In the genomic region with DNA sequence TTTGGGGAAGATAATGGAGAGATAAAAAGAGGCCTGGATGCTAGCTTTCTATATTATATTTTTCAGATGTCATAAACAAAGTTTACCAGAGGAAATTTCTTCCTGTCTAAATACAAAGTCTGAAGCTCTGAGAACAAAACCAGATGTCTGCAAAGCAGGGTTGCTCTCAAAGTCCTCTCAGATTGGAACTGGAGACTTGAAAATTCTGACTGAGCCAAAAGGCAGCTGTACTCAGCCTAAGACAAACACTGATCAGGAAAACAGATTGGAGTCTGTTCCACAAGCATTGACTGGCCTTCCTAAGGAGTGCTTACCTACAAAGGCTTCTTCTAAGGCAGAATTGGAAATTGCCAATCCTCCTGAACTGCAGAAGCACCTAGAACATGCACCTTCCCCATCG, we compare ENCODE assay signal across 20 cellular contexts. TPM values are rescaled to one million over a fixed set of nuclear protein-coding genes. Genes with fewer than 3 reads are reported as not detected.
DNase-seq lines count a peak whose midpoint lies in the region; FAIRE-seq and TF ChIP-seq lines count a peak whose summit lies in the region.
"Had no signal": no experiment of that assay in that cellular context is flagged by ENCODE, and none has a peak within 500 bp of the region (broad histone marks: within the 10 kb centered on the region; RNA-seq: fewer than 3 reads in every experiment).

No MANE protein-coding gene starts in this region.

- no peaks in the 10 kb centered on the region for H3K27me3 Mint-ChIP-seq in activated CD4-positive, alpha-beta T cell treated with anti-CD3 and anti-CD28 coated beads, Interleukin-2, amount 10 ng/mL, durations not matched to agents 24 days and 14 days
- H3K27me3 Mint-ChIP-seq in activated CD4-positive, alpha-beta T cell treated with anti-CD3 and anti-CD28 coated beads, Interleukin-2, amount 10 ng/mL, durations not matched to agents 7 days and 5 days, result no peaks in the 10 kb centered on the region
- H3K27me3 Mint-ChIP-seq in CD8-positive, alpha-beta memory T cell, result no peaks in the 10 kb centered on the region

- H3K36me3 ChIP-seq in left ventricle myocardium inferior (peaks cover 94% of the 10 kb centered on the region), right atrium auricular region (peaks cover 83% of the 10 kb centered on the region), bronchial epithelial cell (ENCODE audit: control insufficient read depth, insufficient read depth, low read length) (peaks cover 21% of the 10 kb centered on the region)
- peaks cover 49% of the 10 kb centered on the region for H3K36me3 ChIP-seq in CD8-positive, alpha-beta memory T cell (ENCODE audit: insufficient read depth, low read length)

- H3K27me3 ChIP-seq in left ventricle myocardium inferior (ENCODE audit: low read depth), result no peaks in the 10 kb centered on the region
- H3K27me3 ChIP-seq in right atrium auricular region, result no peaks in the 10 kb centered on the region
- no peaks in the 10 kb centered on the region for H3K27me3 ChIP-seq in bronchial epithelial cell (ENCODE audit: control insufficient read depth, insufficient read depth, low read length)
- H3K27me3 ChIP-seq in CD8-positive, alpha-beta memory T cell (ENCODE audit: insufficient read depth, low read length, poor library complexity, severe bottlenecking), result no peaks in the 10 kb centered on the region

- H3K27ac ChIP-seq in left ventricle myocardium inferior (replicated peaks) (peak overlapping the region; percentile 38), right atrium auricular region (no peak overlapping the region)
- H3K27ac ChIP-seq in CD8-positive, alpha-beta memory T cell (ENCODE audit: low read depth, low read length), result no peak overlapping the region
- H3K27ac ChIP-seq: GM23248 had no signal

- peaks cover 78% of the 10 kb centered on the region for H3K36me3 Mint-ChIP-seq in activated CD4-positive, alpha-beta T cell treated with anti-CD3 and anti-CD28 coated beads, Interleukin-2, amount 10 ng/mL, durations not matched to agents 24 days and 14 days (ENCODE audit: low read depth)
- peaks cover 75% of the 10 kb centered on the region for H3K36me3 Mint-ChIP-seq in activated CD4-positive, alpha-beta T cell treated with anti-CD3 and anti-CD28 coated beads, Interleukin-2, amount 10 ng/mL, durations not matched to agents 7 days and 5 days (ENCODE audit: low read depth)
- H3K36me3 Mint-ChIP-seq in CD8-positive, alpha-beta memory T cell, result peaks cover 15 to 95% (median 30%) of the 10 kb centered on the region in 3 donors

- CTCF ChIA-PET in activated CD4-positive, alpha-beta T cell treated with anti-CD3 and anti-CD28 coated beads, Interleukin-2, amount 10 ng/mL, durations not matched to agents 7 days and 5 days (lab: Charles Lee), result interaction anchor here (1.0 to 2.2 kb wide), 3 partner anchors 13 to 26 kb away, joined by 3 to 16 read pairs (median 4); a partner anchor contains a TSS
- CTCF ChIA-PET in CD8-positive, alpha-beta memory T cell (lab: Charles Lee), result no interaction called here

- intact Hi-C loops in activated CD4-positive, alpha-beta T cell treated with anti-CD3 and anti-CD28 coated beads, Interleukin-2, amount 10 ng/mL, durations not matched to agents 24 days and 14 days (cut with micrococcal nuclease), result loop anchor here (5.0 kb wide), 1 partner anchor 156 kb away; a partner anchor contains a TSS
- intact Hi-C loops in left ventricle myocardium inferior (cut with micrococcal nuclease), result no loop called here

- H3K4me1 ChIP-seq in left ventricle myocardium inferior (peaks cover 64% of the 10 kb centered on the region), right atrium auricular region (peaks cover 0 to 20% of the 10 kb centered on the region in 2 donors)
- peaks cover 23% of the 10 kb centered on the region for H3K4me1 ChIP-seq in CD8-positive, alpha-beta memory T cell (ENCODE audit: insufficient read depth, low read length)

- H3K4me3 Mint-ChIP-seq in activated CD4-positive, alpha-beta T cell treated with anti-CD3 and anti-CD28 coated beads, Interleukin-2, amount 10 ng/mL, durations not matched to agents 24 days and 14 days, result no peak overlapping the region
- no peak overlapping the region for H3K4me3 Mint-ChIP-seq in activated CD4-positive, alpha-beta T cell treated with anti-CD3 and anti-CD28 coated beads, Interleukin-2, amount 10 ng/mL, durations not matched to agents 7 days and 5 days
- no peak overlapping the region for H3K4me3 Mint-ChIP-seq in CD8-positive, alpha-beta memory T cell

- POLR2A ChIA-PET in activated CD4-positive, alpha-beta T cell treated with anti-CD3 and anti-CD28 coated beads, Interleukin-2, amount 10 ng/mL, durations not matched to agents 7 days and 5 days (lab: Charles Lee), result no interaction called here
- POLR2A ChIA-PET in CD8-positive, alpha-beta memory T cell (lab: Charles Lee), result interaction anchor here (2.6 kb wide), 1 partner anchor 25 kb away, joined by 18 read pairs; a partner anchor contains a TSS

- H3K4me1 Mint-ChIP-seq in activated CD4-positive, alpha-beta T cell treated with anti-CD3 and anti-CD28 coated beads, Interleukin-2, amount 10 ng/mL, durations not matched to agents 24 days and 14 days, result peaks cover 57% of the 10 kb centered on the region
- H3K4me1 Mint-ChIP-seq in activated CD4-positive, alpha-beta T cell treated with anti-CD3 and anti-CD28 coated beads, Interleukin-2, amount 10 ng/mL, durations not matched to agents 7 days and 5 days, result peaks cover 45% of the 10 kb centered on the region
- H3K4me1 Mint-ChIP-seq in CD8-positive, alpha-beta memory T cell, result peaks cover 44 to 66% (median 51%) of the 10 kb centered on the region in 3 donors

- no peak for DNase-seq in activated CD4-positive, alpha-beta T cell treated with anti-CD3 and anti-CD28 coated beads, Interleukin-2, amount 10 ng/mL, durations not matched to agents 24 days and 14 days
- no peak for DNase-seq in activated CD4-positive, alpha-beta T cell treated with anti-CD3 and anti-CD28 coated beads, Interleukin-2, amount 10 ng/mL, durations not matched to agents 7 days and 5 days
- DNase-seq in left ventricle myocardium inferior (no peak), right atrium auricular region (ENCODE audit: low spot score) (no peak), bronchial epithelial cell (ENCODE audit: low read depth) (no peak), HuH-7.5 (ENCODE audit: low spot score) (no peak), retina (no peak)
- DNase-seq in CD8-positive, alpha-beta memory T cell, result no peak
- DNase-seq: 8988T, COR-L47, GF-D8, GM23248, NCI-H1930, NCI-H2171, NCI-H446, NCI-H69, Right ventricle myocardium superior had no signal

- no peak overlapping the region for H3K4me3 ChIP-seq in left ventricle myocardium inferior
- no peak overlapping the region for H3K4me3 ChIP-seq in right atrium auricular region
- no peak overlapping the region for H3K4me3 ChIP-seq in bronchial epithelial cell (ENCODE audit: low read depth, low read length)
- no peak overlapping the region for H3K4me3 ChIP-seq in CD8-positive, alpha-beta memory T cell (ENCODE audit: low read length)
- H3K4me3 ChIP-seq: GM23248 had no signal

- peak; percentile 28 for FAIRE-seq in bronchial epithelial cell (lab: Jason Lieb, UNC)
- FAIRE-seq: GM12891, GM18507, RCC 7860 had no signal

- H3K27ac Mint-ChIP-seq in activated CD4-positive, alpha-beta T cell treated with anti-CD3 and anti-CD28 coated beads, Interleukin-2, amount 10 ng/mL, durations not matched to agents 24 days and 14 days, result peak overlapping the region; percentile 25
- H3K27ac Mint-ChIP-seq in activated CD4-positive, alpha-beta T cell treated with anti-CD3 and anti-CD28 coated beads, Interleukin-2, amount 10 ng/mL, durations not matched to agents 7 days and 5 days, result no peak overlapping the region
- H3K27ac Mint-ChIP-seq in CD8-positive, alpha-beta memory T cell, result peak overlapping the region in 2 of 8 donors; percentile 18 to 66

- no peaks in the 10 kb centered on the region for H3K9me3 Mint-ChIP-seq in activated CD4-positive, alpha-beta T cell treated with anti-CD3 and anti-CD28 coated beads, Interleukin-2, amount 10 ng/mL, durations not matched to agents 24 days and 14 days
- peaks cover 4% of the 10 kb centered on the region for H3K9me3 Mint-ChIP-seq in activated CD4-positive, alpha-beta T cell treated with anti-CD3 and anti-CD28 coated beads, Interleukin-2, amount 10 ng/mL, durations not matched to agents 7 days and 5 days
- no peaks in the 10 kb centered on the region for H3K9me3 Mint-ChIP-seq in CD8-positive, alpha-beta memory T cell

- TF ChIP-seq CTCF in left ventricle myocardium inferior (IDR thresholded peaks at IDR 0.05; ENCODE audit: borderline replicate concordance), result no peak
- no peak for TF ChIP-seq CTCF in right atrium auricular region (IDR thresholded peaks at IDR 0.05)
- no peak for TF ChIP-seq CTCF in bronchial epithelial cell (IDR thresholded peaks at IDR 0.05; ENCODE audit: insufficient read depth, low read length, severe bottlenecking)

- H3K9me3 ChIP-seq in left ventricle myocardium inferior (replicated peaks) (no peaks in the 10 kb centered on the region), right atrium auricular region (no peaks in the 10 kb centered on the region)
- no peaks in the 10 kb centered on the region for H3K9me3 ChIP-seq in CD8-positive, alpha-beta memory T cell (ENCODE audit: low read length)

RNA-seq across cellular contexts. Expression of a gene that starts 25.1 kb away (rescaled TPM):
- 69.6 and 74.0 TPM in 2 replicates for total RNA-seq in activated CD4-positive, alpha-beta T cell treated with anti-CD3 and anti-CD28 coated beads, Interleukin-2, amount 10 ng/mL, durations not matched to agents 24 days and 14 days
- 10 to 100 TPM; 86.1 to 86.9 TPM for total RNA-seq in activated CD4-positive, alpha-beta T cell treated with anti-CD3 and anti-CD28 coated beads, Interleukin-2, amount 10 ng/mL, durations not matched to agents 7 days and 5 days
- total RNA-seq in left ventricle myocardium inferior, result 36.2 TPM
- total RNA-seq in right atrium auricular region, result 10 to 100 TPM; 22.3 to 33.1 TPM
- 27.4 and 47.5 TPM in 2 replicates for total RNA-seq in bronchial epithelial cell
- total RNA-seq in CD8-positive, alpha-beta memory T cell, result 10 to 100 TPM; 45.8 to 46.2 TPM
- 21.1 TPM for polyA plus RNA-seq in CD8-positive, alpha-beta memory T cell
